Comparison of ENCODE assay signal across 1 cellular context in genomic region chr22:31441652-31442051, GRCh38.
TF ChIP-seq lines count a peak whose summit lies in the region.

No MANE protein-coding gene starts in this region.

TF ChIP-seq in GM12878, 131 proteins besides CTCF, POLR2A, EP300 and RAD21:
- no peak for TF ChIP-seq PBX3 (IDR thresholded peaks at IDR 0.05; ENCODE audit: insufficient replicate concordance, low read depth, low read length)
- no peak for TF ChIP-seq CBX5 (IDR thresholded peaks at IDR 0.05; ENCODE audit: low read depth)
- no peak for TF ChIP-seq ZBTB4 (CRISPR knock-in tag; IDR thresholded peaks at IDR 0.05)
- TF ChIP-seq SMC3 (IDR thresholded peaks at IDR 0.05; ENCODE audit: borderline replicate concordance, low read length) = no peak
- TF ChIP-seq POU2F2 (IDR thresholded peaks at IDR 0.05; ENCODE audit: borderline replicate concordance, low read depth, low read length) = no peak
- no peak for TF ChIP-seq ATF7 (IDR thresholded peaks at IDR 0.05; ENCODE audit: low read depth)
- TF ChIP-seq POLR2AphosphoS2 (IDR thresholded peaks at IDR 0.05; ENCODE audit: low read depth, low read length) = no peak
- no peak for TF ChIP-seq EGR1 (IDR thresholded peaks at IDR 0.05; ENCODE audit: borderline replicate concordance in 1 of 2, low read depth in 2 of 2, low read length in 2 of 2)
- TF ChIP-seq PML (IDR thresholded peaks at IDR 0.05; ENCODE audit: low read length) = no peak
